Comparison of ENCODE assay signal across 17 cellular contexts in the genomic region with DNA sequence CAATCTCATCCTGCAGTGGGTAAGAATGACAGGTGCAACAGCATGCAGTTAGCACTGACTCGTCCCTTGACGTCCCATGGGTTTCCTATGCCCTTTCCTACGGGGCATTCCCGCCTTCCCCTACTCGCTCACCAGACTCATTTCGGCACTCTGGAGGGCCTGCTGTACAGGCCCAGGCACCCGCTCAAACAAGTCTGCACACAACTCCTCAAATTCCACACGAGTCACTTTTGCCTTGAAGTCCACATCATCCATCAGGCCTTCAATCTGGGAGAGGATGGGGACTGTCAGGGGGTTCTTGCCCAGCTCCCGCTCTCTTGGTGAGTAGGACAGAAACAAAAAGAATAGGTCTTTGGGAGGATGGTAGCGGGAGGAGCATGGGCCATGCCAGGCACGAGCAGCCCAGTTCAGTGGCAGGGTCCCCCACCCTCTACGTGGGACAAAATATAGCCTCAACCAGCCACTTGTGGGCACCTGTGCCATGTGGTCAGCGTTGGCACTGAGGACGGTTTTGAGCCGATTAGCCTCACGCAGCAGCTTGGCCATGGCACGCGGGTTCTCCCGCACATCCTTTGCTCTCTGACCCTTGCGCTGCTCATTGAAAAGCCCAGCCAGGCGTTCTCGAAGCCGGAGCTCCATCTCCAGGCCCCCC. TPM values are rescaled to one million over a fixed set of nuclear protein-coding genes. Genes with fewer than 3 reads are reported as not detected.
DNase-seq lines count a peak whose midpoint lies in the region; ATAC-seq and TF ChIP-seq lines count a peak whose summit lies in the region.
"Had no signal": no experiment of that assay in that cellular context is flagged by ENCODE, and none has a peak within 500 bp of the region (broad histone marks: within the 10 kb centered on the region; RNA-seq: fewer than 3 reads in every experiment).

No MANE protein-coding gene starts in this region.

- no peaks in the 10 kb centered on the region for H3K9me3 ChIP-seq in mammary epithelial cell (replicated peaks; ENCODE audit: insufficient read depth, low read length)
- H3K9me3 ChIP-seq in WERI-Rb-1 (ENCODE audit: severe bottlenecking), result no peaks in the 10 kb centered on the region
- no peaks in the 10 kb centered on the region for H3K9me3 ChIP-seq in left ventricle myocardium inferior (replicated peaks)

- H3K79me2 ChIP-seq in mammary epithelial cell (ENCODE audit: insufficient read depth, low read length), result peaks cover 48% of the 10 kb centered on the region

- TF ChIP-seq CTCF in mammary epithelial cell (conservative IDR thresholded peaks at IDR 0.05 in 1 of 2, IDR thresholded peaks at IDR 0.05 in 1 of 2; ENCODE audit: extremely low read depth in 1 of 2, insufficient read depth in 1 of 2, low read depth in 1 of 2, low read length in 2 of 2) (no peak), WERI-Rb-1 (IDR thresholded peaks at IDR 0.05; ENCODE audit: low read depth, low read length) (no peak), left ventricle myocardium inferior (IDR thresholded peaks at IDR 0.05; ENCODE audit: borderline replicate concordance) (no peak)

- peaks cover 46% of the 10 kb centered on the region for H3K4me1 Mint-ChIP-seq in activated naive CD4-positive, alpha-beta T cell treated with anti-CD3 and anti-CD28 coated beads for 36 hours (ENCODE audit: low read depth)
- H3K4me1 Mint-ChIP-seq in stimulated activated memory B cell treated with anti-CD40 and anti-IgM and Interleukin-4, amounts not matched to agents 10 μg/mL and 1 μg/mL and 100 μg/mL, for 72 hours, result peaks cover 59% of the 10 kb centered on the region

- no peak overlapping the region for H3K27ac ChIP-seq in mammary epithelial cell (ENCODE audit: insufficient read depth, low read depth, low read length)
- no peak overlapping the region for H3K27ac ChIP-seq in WERI-Rb-1
- no peak overlapping the region for H3K27ac ChIP-seq in left ventricle myocardium inferior (replicated peaks)

- WGBS in mammary epithelial cell (ENCODE audit: low coverage, missing lambda C conversion rate), result 87% methylated on average over 21 of the region's 23 CpGs

- H3K36me3 ChIP-seq in mammary epithelial cell (ENCODE audit: insufficient read depth, low read length), result peaks cover 41% of the 10 kb centered on the region
- peaks cover 76% of the 10 kb centered on the region for H3K36me3 ChIP-seq in WERI-Rb-1
- peaks cover 82% of the 10 kb centered on the region for H3K36me3 ChIP-seq in left ventricle myocardium inferior

- H3K4me3 ChIP-seq in mammary epithelial cell (replicated peaks in 1 of 3; ENCODE audit: insufficient read depth in 1 of 3, low read depth in 2 of 3, low read length in 3 of 3) (no peak overlapping the region), WERI-Rb-1 (ENCODE audit: low read depth, low read length) (no peak overlapping the region), left ventricle myocardium inferior (no peak overlapping the region)

- peaks cover 58% of the 10 kb centered on the region for H3K36me3 Mint-ChIP-seq in activated naive CD4-positive, alpha-beta T cell treated with anti-CD3 and anti-CD28 coated beads for 36 hours (ENCODE audit: low read depth)
- peaks cover 77% of the 10 kb centered on the region for H3K36me3 Mint-ChIP-seq in stimulated activated memory B cell treated with anti-CD40 and anti-IgM and Interleukin-4, amounts not matched to agents 10 μg/mL and 1 μg/mL and 100 μg/mL, for 72 hours

- peak; percentile 17 for ATAC-seq in HG02870 (IDR thresholded peaks at IDR 0.05; ENCODE audit: unreplicated experiment)
- ATAC-seq in stimulated activated memory B cell treated with anti-CD40 and anti-IgM and Interleukin-4, amounts not matched to agents 10 μg/mL and 1 μg/mL and 100 μg/mL, for 72 hours, result no peak

- H3K4me1 ChIP-seq in mammary epithelial cell (ENCODE audit: insufficient read depth, low read length) (peaks cover 12% of the 10 kb centered on the region), left ventricle myocardium inferior (peaks cover 27% of the 10 kb centered on the region)

- intact Hi-C loops in activated naive CD4-positive, alpha-beta T cell treated with anti-CD3 and anti-CD28 coated beads for 36 hours (cut with micrococcal nuclease), result no loop called here
- intact Hi-C loops in mammary epithelial cell (cut with micrococcal nuclease), result no loop called here
- intact Hi-C loops in left ventricle myocardium inferior (cut with micrococcal nuclease), result no loop called here

- no peak overlapping the region for H3K9ac ChIP-seq in mammary epithelial cell (ENCODE audit: insufficient read depth, low read length)

- H3K27me3 Mint-ChIP-seq in activated naive CD4-positive, alpha-beta T cell treated with anti-CD3 and anti-CD28 coated beads for 36 hours (ENCODE audit: low read depth), result no peaks in the 10 kb centered on the region
- no peaks in the 10 kb centered on the region for H3K27me3 Mint-ChIP-seq in stimulated activated memory B cell treated with anti-CD40 and anti-IgM and Interleukin-4, amounts not matched to agents 10 μg/mL and 1 μg/mL and 100 μg/mL, for 72 hours
- H3K27me3 Mint-ChIP-seq: activated naive CD8-positive, alpha-beta T cell treated with anti-CD3 and anti-CD28 coated beads, Interleukin-2, amount 50 U/mL, for 24 hours; CD8-positive, alpha-beta memory T cell had no signal

- no peak overlapping the region for H3K4me2 ChIP-seq in mammary epithelial cell (ENCODE audit: insufficient read depth, low read depth, low read length)

- no peak for DNase-seq in activated naive CD4-positive, alpha-beta T cell treated with anti-CD3 and anti-CD28 coated beads for 36 hours
- no peak for DNase-seq in activated naive CD4-positive, alpha-beta T cell treated with anti-CD3 and anti-CD28 coated beads, Interleukin-2, amount 50 U/mL, for 16 hours
- DNase-seq in mammary epithelial cell (peak; percentile 57), NCI-H1694 (lab: John Stamatoyannopoulos, UW) (no peak), WERI-Rb-1 (no peak), left ventricle myocardium inferior (no peak)
- DNase-seq: activated naive CD8-positive, alpha-beta T cell treated with anti-CD3 and anti-CD28 coated beads, Interleukin-2, amount 50 U/mL, for 24 hours; CD8-positive, alpha-beta memory T cell; DND-41; effector memory CD4-positive, alpha-beta T cell; mesenchymal stem cell; NCI-H2029; NCI-H446 treated with DMSO at 0.1 percent for 48 hours; stimulated activated CD4-positive, alpha-beta T cell treated with anti-CD3 and anti-CD28 coated beads, Interleukin-12 subunit alpha, Interleukin-12 subunit beta, amount 100 ng/mL, for 4 hours had no signal

- H3K9me3 Mint-ChIP-seq in activated naive CD4-positive, alpha-beta T cell treated with anti-CD3 and anti-CD28 coated beads for 36 hours, result no peaks in the 10 kb centered on the region
- no peaks in the 10 kb centered on the region for H3K9me3 Mint-ChIP-seq in stimulated activated memory B cell treated with anti-CD40 and anti-IgM and Interleukin-4, amounts not matched to agents 10 μg/mL and 1 μg/mL and 100 μg/mL, for 72 hours
- H3K9me3 Mint-ChIP-seq: activated naive CD8-positive, alpha-beta T cell treated with anti-CD3 and anti-CD28 coated beads, Interleukin-2, amount 50 U/mL, for 24 hours; CD8-positive, alpha-beta memory T cell; nephron had no signal

- no TSS peak for BruUV-seq in mammary epithelial cell (replicated peaks; lab: Mats Ljungman, UMichigan)

- dilution Hi-C loops in mammary epithelial cell (cut with HindIII; ENCODE audit: low sequenced_read_pairs), result no loop called here

- H3K27me3 ChIP-seq in mammary epithelial cell (ENCODE audit: insufficient read depth, low read length), result no peaks in the 10 kb centered on the region
- no peaks in the 10 kb centered on the region for H3K27me3 ChIP-seq in WERI-Rb-1 (ENCODE audit: insufficient read depth, low read depth, severe bottlenecking)
- H3K27me3 ChIP-seq in left ventricle myocardium inferior (ENCODE audit: low read depth), result no peaks in the 10 kb centered on the region

- no peaks in the 10 kb centered on the region for H4K20me1 ChIP-seq in mammary epithelial cell (ENCODE audit: insufficient read depth, low read length)

- peak overlapping the region; percentile 54 for H3K27ac Mint-ChIP-seq in activated naive CD4-positive, alpha-beta T cell treated with anti-CD3 and anti-CD28 coated beads for 36 hours
- H3K27ac Mint-ChIP-seq in stimulated activated memory B cell treated with anti-CD40 and anti-IgM and Interleukin-4, amounts not matched to agents 10 μg/mL and 1 μg/mL and 100 μg/mL, for 72 hours, result peak overlapping the region; percentile 61
- H3K27ac Mint-ChIP-seq: activated naive CD8-positive, alpha-beta T cell treated with anti-CD3 and anti-CD28 coated beads, Interleukin-2, amount 50 U/mL, for 24 hours; nephron had no signal

- H3K4me3 Mint-ChIP-seq in activated naive CD4-positive, alpha-beta T cell treated with anti-CD3 and anti-CD28 coated beads for 36 hours, result no peak overlapping the region
- peak overlapping the region; percentile 77 for H3K4me3 Mint-ChIP-seq in stimulated activated memory B cell treated with anti-CD40 and anti-IgM and Interleukin-4, amounts not matched to agents 10 μg/mL and 1 μg/mL and 100 μg/mL, for 72 hours

- CTCF ChIA-PET in activated naive CD4-positive, alpha-beta T cell treated with anti-CD3 and anti-CD28 coated beads for 36 hours (lab: Charles Lee), result no interaction called here
- CTCF ChIA-PET in mammary epithelial cell (lab: Charles Lee; ENCODE audit: low non-redundant PET), result no interaction called here

- H2AFZ ChIP-seq in mammary epithelial cell (ENCODE audit: low read depth, low read length), result no peak overlapping the region

- in situ Hi-C loops in mammary epithelial cell (cut with MboI; ENCODE audit: low sequenced_read_pairs in 2 of 2), result no loop called here

RNA-seq across cellular contexts. Expression of a gene that starts 4.7 kb away (rescaled TPM):
- total RNA-seq in activated naive CD4-positive, alpha-beta T cell treated with anti-CD3 and anti-CD28 coated beads for 36 hours, result 100 to 1,000 TPM; 108 to 116 TPM
- total RNA-seq in mammary epithelial cell (100 to 1,000 TPM; 160 to 187 TPM), left ventricle myocardium inferior (71.8 TPM)
- polyA plus RNA-seq in mammary epithelial cell, result 162 TPM
- 270 TPM for polyA minus RNA-seq in mammary epithelial cell

RNA-seq across cellular contexts. Expression of a gene that starts 15.3 kb away (rescaled TPM):
- 10 to 100 TPM; 16.9 to 19.5 TPM for total RNA-seq in activated naive CD4-positive, alpha-beta T cell treated with anti-CD3 and anti-CD28 coated beads for 36 hours
- total RNA-seq in mammary epithelial cell (10 to 100 TPM; 17.6 to 24.3 TPM), left ventricle myocardium inferior (22.0 TPM)
- 9.0 TPM for polyA plus RNA-seq in mammary epithelial cell
- polyA minus RNA-seq in mammary epithelial cell, result 41.6 TPM

RNA-seq across cellular contexts. Expression of a gene that starts 21.6 kb away (rescaled TPM):
- 10 to 100 TPM; 28.3 to 30.3 TPM for total RNA-seq in activated naive CD4-positive, alpha-beta T cell treated with anti-CD3 and anti-CD28 coated beads for 36 hours
- 10 to 100 TPM; 15.8 to 16.7 TPM for total RNA-seq in mammary epithelial cell
- polyA plus RNA-seq in mammary epithelial cell, result 26.7 TPM
- polyA minus RNA-seq in mammary epithelial cell, result 33.7 TPM
- total RNA-seq in left ventricle myocardium inferior, result 5.4 TPM

RNA-seq across cellular contexts. Expression of a gene that starts 32.4 kb away (rescaled TPM):
- 10 to 100 TPM; 27.9 to 29.4 TPM for total RNA-seq in activated naive CD4-positive, alpha-beta T cell treated with anti-CD3 and anti-CD28 coated beads for 36 hours
- total RNA-seq in mammary epithelial cell, result 10 to 100 TPM in 1 of 2 donors, 1 to 10 TPM in 1; 8.2 to 40.6 TPM
- 61.3 TPM for polyA plus RNA-seq in mammary epithelial cell
- polyA minus RNA-seq in mammary epithelial cell, result 69.8 TPM
- 25.2 TPM for total RNA-seq in left ventricle myocardium inferior

RNA-seq across cellular contexts. Expression of a gene that starts 33.7 kb away (rescaled TPM):
- 10 to 100 TPM; 66.4 to 69.9 TPM for total RNA-seq in activated naive CD4-positive, alpha-beta T cell treated with anti-CD3 and anti-CD28 coated beads for 36 hours
- total RNA-seq in mammary epithelial cell, result 10 to 100 TPM; 51.1 to 58.2 TPM
- 205 TPM for polyA plus RNA-seq in mammary epithelial cell
- polyA minus RNA-seq in mammary epithelial cell, result 80.7 TPM
- 32.7 TPM for total RNA-seq in left ventricle myocardium inferior
